9 cellular contexts compared by ENCODE assay signal in the genomic region with DNA sequence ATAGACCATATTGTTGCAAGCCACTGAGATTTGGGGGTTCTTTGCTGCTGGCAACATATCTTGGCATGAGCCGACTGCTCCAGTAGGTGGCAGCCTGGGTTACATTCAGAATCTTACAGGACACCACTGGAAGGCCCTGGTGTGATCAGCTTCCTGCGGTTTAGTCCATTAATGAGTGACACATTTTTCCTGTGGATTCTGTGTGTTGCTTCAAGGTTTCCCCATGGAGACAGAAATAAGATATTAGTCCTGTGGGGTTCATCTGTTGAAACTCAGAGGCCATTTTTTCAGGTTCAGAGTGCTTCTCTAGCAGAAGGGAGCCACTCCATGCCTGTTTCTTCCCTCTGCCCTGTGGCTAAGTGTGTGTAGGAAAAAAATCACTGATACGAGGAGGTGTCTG.
DNase-seq lines count a peak whose midpoint lies in the region; ATAC-seq, FAIRE-seq and TF ChIP-seq lines count a peak whose summit lies in the region.
"Had no signal": no experiment of that assay in that cellular context is flagged by ENCODE, and none has a peak within 500 bp of the region (broad histone marks: within the 10 kb centered on the region; RNA-seq: fewer than 3 reads in every experiment).

No MANE protein-coding gene starts in this region.

- DNase-seq in D721Med (ENCODE audit: insufficient read length, low spot score): peak; percentile 15
- peak; percentile 58 to 69 for DNase-seq in NCI-H2081 (lab: John Stamatoyannopoulos, UW)
- peak; percentile 7 for DNase-seq in activated naive CD8-positive, alpha-beta T cell treated with anti-CD3 and anti-CD28 coated beads, Interleukin-2, amount 50 U/mL, for 24 hours
- DNase-seq in hypothalamus (lab: John Stamatoyannopoulos, UW): peak in 29 of 51 donors; percentile 1 to 51 (median 8)
- peak; percentile 64 for DNase-seq in superior temporal gyrus (ENCODE audit: extremely low spot score)
- no peak for DNase-seq in GF-D8 (lab: John Stamatoyannopoulos, UW)

- H3K27me3 Mint-ChIP-seq in activated naive CD8-positive, alpha-beta T cell treated with anti-CD3 and anti-CD28 coated beads, Interleukin-2, amount 50 U/mL, for 24 hours: no peaks in the 10 kb centered on the region

- FAIRE-seq in D721Med (lab: Jason Lieb, UNC): no peak

- H3K9me3 Mint-ChIP-seq in activated naive CD8-positive, alpha-beta T cell treated with anti-CD3 and anti-CD28 coated beads, Interleukin-2, amount 50 U/mL, for 24 hours: no peaks in the 10 kb centered on the region
- H3K9me3 Mint-ChIP-seq: activated naive CD4-positive, alpha-beta T cell treated with anti-CD3 and anti-CD28 coated beads, Interleukin-2, amount 50 U/mL, for 24 hours had no signal

- H3K36me3 Mint-ChIP-seq in activated naive CD8-positive, alpha-beta T cell treated with anti-CD3 and anti-CD28 coated beads, Interleukin-2, amount 50 U/mL, for 24 hours (ENCODE audit: low read depth): no peaks in the 10 kb centered on the region
- H3K36me3 Mint-ChIP-seq: activated naive CD4-positive, alpha-beta T cell treated with anti-CD3 and anti-CD28 coated beads, Interleukin-2, amount 50 U/mL, for 24 hours had no signal

- TF ChIP-seq CTCF in D721Med (IDR thresholded peaks at IDR 0.05; ENCODE audit: insufficient read depth, missing control alignments): peak; percentile 62

- ATAC-seq in GM18868 (IDR thresholded peaks at IDR 0.05; ENCODE audit: unreplicated experiment) (peak; percentile 82), HG02973 (IDR thresholded peaks at IDR 0.05; ENCODE audit: unreplicated experiment) (peak; percentile 79)
- no peak for ATAC-seq in activated naive CD8-positive, alpha-beta T cell treated with anti-CD3 and anti-CD28 coated beads, Interleukin-2, amount 50 U/mL, for 24 hours

- H3K4me3 Mint-ChIP-seq in activated naive CD8-positive, alpha-beta T cell treated with anti-CD3 and anti-CD28 coated beads, Interleukin-2, amount 50 U/mL, for 24 hours: no peak overlapping the region
- H3K4me3 Mint-ChIP-seq: activated naive CD4-positive, alpha-beta T cell treated with anti-CD3 and anti-CD28 coated beads, Interleukin-2, amount 50 U/mL, for 24 hours had no signal

- H3K4me1 Mint-ChIP-seq in activated naive CD8-positive, alpha-beta T cell treated with anti-CD3 and anti-CD28 coated beads, Interleukin-2, amount 50 U/mL, for 24 hours: no peaks in the 10 kb centered on the region
- H3K4me1 Mint-ChIP-seq: activated naive CD4-positive, alpha-beta T cell treated with anti-CD3 and anti-CD28 coated beads, Interleukin-2, amount 50 U/mL, for 24 hours had no signal

- H3K27ac Mint-ChIP-seq in activated naive CD8-positive, alpha-beta T cell treated with anti-CD3 and anti-CD28 coated beads, Interleukin-2, amount 50 U/mL, for 24 hours: no peak overlapping the region
- H3K27ac Mint-ChIP-seq: activated naive CD4-positive, alpha-beta T cell treated with anti-CD3 and anti-CD28 coated beads, Interleukin-2, amount 50 U/mL, for 24 hours had no signal
